16 cellular contexts compared by ENCODE assay signal in genomic region chr20:5181955-5182354, GRCh38. TPM values are rescaled to one million over a fixed set of nuclear protein-coding genes. Genes with fewer than 3 reads are reported as not detected.
DNase-seq lines count a peak whose midpoint lies in the region; ATAC-seq and TF ChIP-seq lines count a peak whose summit lies in the region.
"Had no signal": no experiment of that assay in that cellular context is flagged by ENCODE, and none has a peak within 500 bp of the region (broad histone marks: within the 10 kb centered on the region; RNA-seq: fewer than 3 reads in every experiment).

No MANE protein-coding gene starts in this region.

- TF ChIP-seq POLR2A in transverse colon (IDR thresholded peaks at IDR 0.05), result no peak

- peaks cover 6% of the 10 kb centered on the region for H3K36me3 ChIP-seq in brain microvascular endothelial cell (replicated peaks)
- H3K36me3 ChIP-seq in left ventricle myocardium inferior, result peaks cover 77% of the 10 kb centered on the region
- H3K36me3 ChIP-seq in transverse colon, result peaks cover 0 to 46% (median 6%) of the 10 kb centered on the region in 4 donors
- H3K36me3 ChIP-seq: ovary, uterus had no signal

- H3K4me1 ChIP-seq in left ventricle myocardium inferior (peaks cover 83% of the 10 kb centered on the region), transverse colon (peaks cover 0 to 11% (median 2%) of the 10 kb centered on the region in 4 donors)
- H3K4me1 ChIP-seq: lower lobe of right lung had no signal

- in situ Hi-C loops in brain microvascular endothelial cell (cut with HindIII; ENCODE audit: low pct_ligation_motif_present, low sequenced_read_pairs) (no loop called here), transverse colon (cut with MboI; ENCODE audit: low pct_ligation_motif_present in 1 of 4, low pct_unique_long_range_greater_than_20kb in 1 of 4, low sequenced_read_pairs in 3 of 4) (loop anchor here in 3 of 4 donors (10.0 kb wide), 2 partner anchors 47 to 57 kb away; partner anchors contain the start of gene CDS2 (in 1 of the 3))

- TF ChIP-seq CTCF in brain microvascular endothelial cell (IDR thresholded peaks at IDR 0.05; ENCODE audit: low read depth, low read length, missing control alignments), result no peak
- TF ChIP-seq CTCF in left ventricle myocardium inferior (IDR thresholded peaks at IDR 0.05; ENCODE audit: borderline replicate concordance), result no peak
- no peak for TF ChIP-seq CTCF in transverse colon (IDR thresholded peaks at IDR 0.05)

- no peak overlapping the region for H3K4me3 ChIP-seq in brain microvascular endothelial cell (ENCODE audit: low read depth, low read length)
- no peak overlapping the region for H3K4me3 ChIP-seq in left ventricle myocardium inferior
- H3K4me3 ChIP-seq in transverse colon, result no peak overlapping the region
- H3K4me3 ChIP-seq: lower lobe of right lung, ovary, uterus had no signal

- H3K27ac ChIP-seq in brain microvascular endothelial cell (peak overlapping the region; percentile 29), left ventricle myocardium inferior (replicated peaks) (peak overlapping the region; percentile 79), transverse colon (peak overlapping the region; percentile 23 to 38 (median 36))
- H3K27ac ChIP-seq: lower lobe of right lung, ovary had no signal

- H3K27me3 ChIP-seq in brain microvascular endothelial cell (replicated peaks), result no peaks in the 10 kb centered on the region
- no peaks in the 10 kb centered on the region for H3K27me3 ChIP-seq in left ventricle myocardium inferior (ENCODE audit: low read depth)
- no peaks in the 10 kb centered on the region for H3K27me3 ChIP-seq in transverse colon
- H3K27me3 ChIP-seq: ovary, uterus had no signal

- TF ChIP-seq EP300 in transverse colon (IDR thresholded peaks at IDR 0.05; ENCODE audit: low read depth), result no peak

- intact Hi-C loops in Right ventricle myocardium inferior (cut with DNase I), result no loop called here
- intact Hi-C loops in cardiac septum (cut with DNase I), result no loop called here
- intact Hi-C loops in left ventricle myocardium inferior (cut with micrococcal nuclease), result no loop called here
- intact Hi-C loops in transverse colon (cut with DNase I; ENCODE audit: low total_unique reads), result no loop called here

- DNase-seq in Right ventricle myocardium inferior (ENCODE audit: missing footprints), result no peak
- no peak for DNase-seq in cardiac septum (ENCODE audit: low spot score)
- peak; percentile 59 for DNase-seq in brain microvascular endothelial cell
- DNase-seq in left ventricle myocardium inferior, result no peak
- no peak for DNase-seq in transverse colon
- no peak for DNase-seq in stimulated activated naive CD8-positive, alpha-beta T cell treated with anti-CD3 and anti-CD28 coated beads, Interleukin-15, Interleukin-2, amounts not matched to agents 100 U/mL and 50 U/mL, for 24 hours
- DNase-seq in SIG-M5 treated with dmso at 0.1 percent for 504 hours (lab: John Stamatoyannopoulos, UW; ENCODE audit: unreplicated experiment), result no peak
- DNase-seq: activated CD4-positive, CD25-positive, alpha-beta regulatory T cell; activated naive CD8-positive, alpha-beta T cell treated with anti-CD3 and anti-CD28 coated beads, Interleukin-2, amount 50 U/mL, for 24 hours; activated T-cell treated with anti-CD3 and anti-CD28 coated beads for 4 hours; Kasumi-1; lower lobe of right lung; stimulated activated CD4-positive, alpha-beta T cell treated with anti-CD3 and anti-CD28 coated beads, Interleukin-2, amount 100 ng/mL, for 24 hours; uterus had no signal

- WGBS in transverse colon (ENCODE audit: low coverage in 1 of 2), 2 donors, result 48% methylated on average over 1 of the region's 1 CpG; no CpG with 5 or more reads in 1 of the 2 donors

- ATAC-seq in Right ventricle myocardium inferior (peak; percentile 63), GM19324 (IDR thresholded peaks at IDR 0.05; ENCODE audit: low FRiP score, unreplicated experiment) (no peak)
- ATAC-seq in stimulated activated naive CD8-positive, alpha-beta T cell treated with anti-CD3 and anti-CD28 coated beads, Interleukin-15, Interleukin-2, amounts not matched to agents 100 U/mL and 50 U/mL, for 24 hours, result no peak
- ATAC-seq: activated naive CD8-positive, alpha-beta T cell treated with anti-CD3 and anti-CD28 coated beads, Interleukin-2, amount 50 U/mL, for 24 hours; lower lobe of right lung had no signal

- H3K9me3 ChIP-seq in left ventricle myocardium inferior (replicated peaks) (no peaks in the 10 kb centered on the region), transverse colon (no peaks in the 10 kb centered on the region)
- H3K9me3 ChIP-seq: lower lobe of right lung, ovary, uterus had no signal

RNA-seq across cellular contexts. Expression of gene CDS2, which starts 55.1 kb away (rescaled TPM):
- total RNA-seq in Right ventricle myocardium inferior (57.2 TPM), cardiac septum (84.0 TPM), left ventricle myocardium inferior (79.0 TPM), transverse colon (10 to 100 TPM; 26.9 to 60.1 (median 30.3) TPM)

Comparison
In these comparisons a context has a peak if more than half of its experiments do, and no peak if none do; other contexts are left out.
1. H3K27ac ChIP-seq: peak in every context shown above with its lines; median percentile 79 in left ventricle myocardium inferior; 36 in transverse colon; 29 in brain microvascular endothelial cell.